Comparison of ENCODE assay signal across 8 cellular contexts in the genomic region with DNA sequence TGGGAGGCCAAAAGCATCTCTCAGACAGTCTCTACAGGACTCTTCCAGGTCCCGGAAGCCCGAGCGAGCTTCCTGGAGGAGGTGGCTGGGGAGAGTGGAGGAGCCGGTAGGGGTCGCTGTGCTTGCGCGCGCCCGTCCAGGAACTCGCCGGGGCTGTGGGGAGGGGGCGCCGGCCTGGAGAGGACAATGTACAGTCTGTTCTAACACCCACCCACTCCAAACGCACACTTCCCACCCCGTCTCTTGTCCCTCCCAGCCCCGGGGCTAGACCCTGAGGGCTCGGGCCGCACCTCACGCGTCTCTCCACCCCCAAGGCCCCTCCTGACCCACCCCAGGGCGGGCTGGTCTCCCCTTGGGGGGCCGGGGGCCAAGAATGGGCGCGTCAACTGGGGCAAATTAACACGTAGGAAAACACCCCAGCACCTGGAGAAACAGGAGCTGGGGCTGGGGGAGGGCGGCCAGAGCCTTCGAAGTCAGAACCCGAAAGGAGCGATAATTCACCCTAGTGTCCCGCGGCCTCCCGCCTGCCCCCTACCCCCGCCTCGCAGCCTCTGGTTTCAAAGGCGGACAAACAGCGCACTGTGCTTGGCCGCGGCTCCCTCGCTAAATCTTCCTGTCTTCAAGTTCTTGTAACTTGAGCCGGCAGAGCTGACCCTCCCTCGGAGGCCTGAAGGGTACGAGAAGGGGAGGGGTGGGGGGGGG.
DNase-seq lines count a peak whose midpoint lies in the region; ATAC-seq, FAIRE-seq and TF ChIP-seq lines count a peak whose summit lies in the region.

No MANE protein-coding gene starts in this region.

- FAIRE-seq in H1 (lab: Jason Lieb, UNC) = no peak

- H3K9me2 ChIP-seq in PC-9 (ENCODE audit: insufficient read depth) = no peaks in the 10 kb centered on the region

- H3K9ac ChIP-seq in H1 (replicated peaks in 1 of 4; ENCODE audit: extremely low read depth in 1 of 4, low read depth in 3 of 4, low read length in 3 of 4) = 0 out of 7 replicates have a peak overlapping the region, but pooled peaks of 1 of the 4 experiments have one; percentile 13

- H3K56ac ChIP-seq in H1 (replicated peaks; ENCODE audit: insufficient read length, low read depth, low read length) = peak overlapping the region; percentile 47

- no peaks in the 10 kb centered on the region for H3K79me1 ChIP-seq in H1 (ENCODE audit: low read depth, low read length)

- peak overlapping the region; percentile 43 to 76 (median 51) for H3K4me3 ChIP-seq in H1 (ENCODE audit: extremely low read depth in 1 of 4, insufficient read depth in 2 of 4, low read depth in 3 of 4, low read length in 4 of 4)
- peak overlapping the region; percentile 38 for H3K4me3 ChIP-seq in neuron (ENCODE audit: low read length)
- H3K4me3 ChIP-seq in PC-9 = no peak overlapping the region

- H3K27me3 ChIP-seq in H1 (replicated peaks in 1 of 4; ENCODE audit: control insufficient read depth in 3 of 4, extremely low read depth in 1 of 4, insufficient read depth in 3 of 4, low read length in 3 of 4) = peaks cover 1 to 21% (median 13%) of the 10 kb centered on the region in 4 experiments
- H3K27me3 ChIP-seq in neuron (ENCODE audit: insufficient read depth, low read length) = peaks cover 20% of the 10 kb centered on the region
- H3K27me3 ChIP-seq in PC-9 (ENCODE audit: insufficient read depth, low read depth) = peaks cover 39% of the 10 kb centered on the region

- no peak overlapping the region for H3K14ac ChIP-seq in H1 (ENCODE audit: insufficient read length)

- H3K4ac ChIP-seq in H1 (replicated peaks; ENCODE audit: insufficient read length, low read depth, low read length) = no peak overlapping the region

- H4K5ac ChIP-seq in H1 (ENCODE audit: insufficient read length, low read depth, low read length) = peak overlapping the region; percentile 59

- TF ChIP-seq RAD21 in H1 (IDR thresholded peaks at IDR 0.05 in 1 of 2, conservative IDR thresholded peaks at IDR 0.05 in 1 of 2; ENCODE audit: low read depth in 2 of 2, low read length in 2 of 2) = peak; percentile 67 to 78

- H3K4me2 ChIP-seq in H1 (ENCODE audit: insufficient read depth in 1 of 2, low read depth in 2 of 2, low read length in 2 of 2) = peak overlapping the region; percentile 69 to 95
- no peak overlapping the region for H3K4me2 ChIP-seq in PC-9

- ATAC-seq in GM18861 (IDR thresholded peaks at IDR 0.05; ENCODE audit: unreplicated experiment) = no peak
- no peak for ATAC-seq in HG03159 (IDR thresholded peaks at IDR 0.05; ENCODE audit: unreplicated experiment)

- H2BK15ac ChIP-seq in H1 (ENCODE audit: low read length) = peak overlapping the region; percentile 98; the same call in 1 of the 2 replicates

- WGBS in H1 (ENCODE audit: extremely low coverage in 1 of 2, insufficient coverage in 1 of 2, insufficient read length in 1 of 2, insufficient replicate concordance in 2 of 2, low coverage in 1 of 2, low lambda C conversion rate in 2 of 2, missing lambda C conversion rate in 1 of 2), 2 experiments = 1% methylated on average over 24 of the region's 42 CpGs; no CpG with 5 or more reads in 1 of the 2 experiments

- no peak overlapping the region for H2BK120ac ChIP-seq in H1 (replicated peaks; ENCODE audit: low read depth, low read length)

- H4K91ac ChIP-seq in H1 (replicated peaks; ENCODE audit: insufficient read length, low read length) = peak overlapping the region; percentile 62

- intact Hi-C loops in PC-9 (cut with micrococcal nuclease; ENCODE audit: unreplicated experiment) = no loop called here

- TF ChIP-seq EP300 in H1 (IDR thresholded peaks at IDR 0.05; ENCODE audit: borderline replicate concordance in 1 of 2, low read depth in 2 of 2, low read length in 2 of 2) = no peak

- no peaks in the 10 kb centered on the region for H3F3A ChIP-seq in PC-9 (ENCODE audit: insufficient read depth, low read depth)

- POLR2A ChIA-PET in H1 (lab: Charles Lee; ENCODE audit: partially characterized antibody) (interaction anchor here (0.6 to 3.4 kb wide), 11 partner anchors 10 to 154 kb away, joined by 3 to 18 read pairs (median 4); no protein-coding TSS in a partner anchor), PC-9 (lab: Charles Lee; ENCODE audit: unreplicated experiment) (no interaction called here)

- no peak overlapping the region for H2AK5ac ChIP-seq in H1 (ENCODE audit: low read depth, low read length)

- DNase-seq in COLO668 (lab: John Stamatoyannopoulos, UW; ENCODE audit: unreplicated experiment) = peak; percentile 4
- DNase-seq in NCI-H146 (lab: John Stamatoyannopoulos, UW) = peak; percentile 63
- DNase-seq in H1 (ENCODE audit: low read depth in 1 of 2, low spot score in 2 of 2) = peak; percentile 71 to 93
- no peak for DNase-seq in mesenteric fat pad (ENCODE audit: low spot score)
- DNase-seq in PC-9 = no peak

- H2AFZ ChIP-seq in H1 (ENCODE audit: low read length) = peak overlapping the region; percentile 36; the same call in 1 of the 2 replicates
- H2AFZ ChIP-seq in neuron (ENCODE audit: low read depth, low read length) = peak overlapping the region; percentile 41
- no peak overlapping the region for H2AFZ ChIP-seq in PC-9

- TF ChIP-seq CTCF in H1 (IDR thresholded peaks at IDR 0.05; ENCODE audit: control extremely low read depth in 1 of 3, insufficient read depth in 1 of 3, low read depth in 1 of 3, low read length in 3 of 3) (peak; percentile 80 to 87 (median 83)), PC-9 (conservative IDR thresholded peaks at IDR 0.05) (no peak; the same call in 1 of the 2 replicates)

- peaks cover 10 to 24% (median 14%) of the 10 kb centered on the region in 4 experiments for H3K4me1 ChIP-seq in H1 (replicated peaks in 1 of 4; ENCODE audit: control insufficient read depth in 3 of 4, insufficient read depth in 4 of 4, low read length in 3 of 4)
- peaks cover 24% of the 10 kb centered on the region for H3K4me1 ChIP-seq in neuron (ENCODE audit: insufficient read depth, low read length)
- H3K4me1 ChIP-seq in PC-9 (replicated peaks; ENCODE audit: insufficient read depth) = no peaks in the 10 kb centered on the region

- no TSS peak for BruUV-seq in PC-9 (replicated peaks; lab: Mats Ljungman, UMichigan)

- H3K27ac ChIP-seq in H1 (ENCODE audit: low read depth, low read length) (peak overlapping the region; percentile 10; the same call in 1 of the 2 replicates), PC-9 (no peak overlapping the region)

- H2BK12ac ChIP-seq in H1 (ENCODE audit: low read depth, low read length) = peak overlapping the region; percentile 17; the same call in 1 of the 2 replicates

- no peak overlapping the region for H2BK20ac ChIP-seq in H1 (ENCODE audit: low read length)

- peak overlapping the region; percentile 48 for H3K18ac ChIP-seq in H1 (ENCODE audit: extremely low read depth, low read length)

- H3K36me3 ChIP-seq in H1 (ENCODE audit: control insufficient read depth in 2 of 4, insufficient read depth in 4 of 4, low read length in 3 of 4) (no peaks in the 10 kb centered on the region), neuron (ENCODE audit: insufficient read depth, low read length) (no peaks in the 10 kb centered on the region), PC-9 (ENCODE audit: low read depth) (no peaks in the 10 kb centered on the region)

- no peaks in the 10 kb centered on the region for H4K20me1 ChIP-seq in H1 (replicated peaks in 1 of 2; ENCODE audit: control insufficient read depth in 1 of 2, insufficient read depth in 2 of 2, low read length in 2 of 2)
- H4K20me1 ChIP-seq in PC-9 (ENCODE audit: insufficient read depth) = 0 out of 2 replicates have a peak, but pooled peaks cover 4% of the 10 kb centered on the region

- CTCF ChIA-PET in H1 (lab: Charles Lee; ENCODE audit: partially characterized antibody) = interaction anchor here (0.5 to 6.0 kb wide), 50 partner anchors 12 to 321 kb away, joined by 3 to 130 read pairs (median 6); no protein-coding TSS in a partner anchor
- CTCF ChIA-PET in PC-9 (lab: Charles Lee) = interaction anchor here (0.6 kb wide), 3 partner anchors 10 to 137 kb away, joined by 3 to 11 read pairs (median 3); no protein-coding TSS in a partner anchor

- H3K23ac ChIP-seq in H1 (ENCODE audit: insufficient read length) = no peak overlapping the region

- H3K79me2 ChIP-seq in H1 (ENCODE audit: control insufficient read depth in 1 of 2, insufficient read depth in 2 of 2, low read length in 2 of 2) = no peaks in the 10 kb centered on the region
- no peaks in the 10 kb centered on the region for H3K79me2 ChIP-seq in PC-9 (ENCODE audit: low read depth)

- no peak overlapping the region for H4K8ac ChIP-seq in H1 (ENCODE audit: extremely low read depth, insufficient read depth, low read length)

- TF ChIP-seq POLR2A in H1 (IDR thresholded peaks at IDR 0.05; ENCODE audit: control extremely low read depth in 1 of 2, low read depth in 2 of 2, low read length in 2 of 2) = no peak; a peak in 1 of 3 replicates

- H3K23me2 ChIP-seq in H1 (ENCODE audit: low read depth, low read length) = peaks cover 5% of the 10 kb centered on the region

- H2BK5ac ChIP-seq in H1 (ENCODE audit: low read depth, low read length) = peak overlapping the region; percentile 78; the same call in 1 of the 2 replicates

- H3K9me3 ChIP-seq in H1 (ENCODE audit: insufficient read depth in 2 of 2, low read depth in 1 of 2, low read length in 1 of 2) (no peaks in the 10 kb centered on the region), neuron (ENCODE audit: low read length) (no peaks in the 10 kb centered on the region), PC-9 (ENCODE audit: insufficient read depth, low read depth) (no peaks in the 10 kb centered on the region)

TF ChIP-seq in H1, 55 proteins besides CTCF, POLR2A, EP300 and RAD21 (continues in another document):
- TF ChIP-seq SP4 (IDR thresholded peaks at IDR 0.05; ENCODE audit: low read length) = 0 out of 2 replicates have a peak, but pooled peaks have one; percentile 5
- TF ChIP-seq ZNF274 (IDR thresholded peaks at IDR 0.05; ENCODE audit: borderline replicate concordance, extremely low read depth, low read length) = no peak
- TF ChIP-seq SIN3A (conservative IDR thresholded peaks at IDR 0.05 in 1 of 2, IDR thresholded peaks at IDR 0.05 in 1 of 2; ENCODE audit: low read depth in 1 of 2, low read length in 2 of 2) = 0 out of 4 replicates have a peak, but pooled peaks of 1 of the 2 experiments have one; percentile 12
- 0 out of 2 replicates have a peak, but pooled peaks have one; percentile 14 for TF ChIP-seq BACH1 (IDR thresholded peaks at IDR 0.05; ENCODE audit: low read length)
- TF ChIP-seq PHF8 (conservative IDR thresholded peaks at IDR 0.05; ENCODE audit: low read depth, low read length) = 0 out of 2 replicates have a peak, but pooled peaks have one; percentile 16
- 0 out of 2 replicates have a peak, but pooled peaks have one; percentile 21 for TF ChIP-seq EGR1 (IDR thresholded peaks at IDR 0.05; ENCODE audit: borderline replicate concordance, low read depth, low read length)
- no peak for TF ChIP-seq POU5F1 (IDR thresholded peaks at IDR 0.05; ENCODE audit: low read depth, low read length)
- TF ChIP-seq ASH2L (IDR thresholded peaks at IDR 0.05; ENCODE audit: low read length) = peak; percentile 45
- no peak for TF ChIP-seq RFX5 (IDR thresholded peaks at IDR 0.05; ENCODE audit: borderline replicate concordance, low read depth, low read length)

Comparison
In these comparisons a context has a peak if more than half of its experiments do, and no peak if none do; other contexts are left out.
1. DNase-seq: peak in COLO668 (single experiment), NCI-H146 (single experiment) and H1 (2 of 2); none in mesenteric fat pad (single experiment) and PC-9 (0 of 2).